In genomic region chr9:98154678-98155077, GRCh38 we compare ENCODE assay signal across 21 cellular contexts.
"Had no signal": no experiment of that assay in that cellular context is flagged by ENCODE, and none has a peak within 500 bp of the region (broad histone marks: within the 10 kb centered on the region; RNA-seq: fewer than 3 reads in every experiment).

No MANE protein-coding gene starts in this region.

- H3K27me3 Mint-ChIP-seq: natural killer cell treated with Interleukin-12 subunit alpha and Interleukin-12 subunit beta and Interleukin-15 and Interleukin-18, amount 100 ng/mL, for 72 hours had no signal

- H3K36me3 ChIP-seq: esophagus muscularis mucosa, gastrocnemius medialis, heart right ventricle, neural progenitor cell, ovary, right atrium auricular region, thyroid gland, uterus had no signal

- H3K4me2 ChIP-seq: neural progenitor cell, smooth muscle cell had no signal

- ATAC-seq: gastrocnemius medialis; heart right ventricle; left lobe of liver; natural killer cell treated with Interleukin-12 subunit alpha and Interleukin-12 subunit beta and Interleukin-15 and Interleukin-18, amount 100 ng/mL, for 72 hours had no signal

- FAIRE-seq: islet of Langerhans had no signal

- H3K9me3 Mint-ChIP-seq: natural killer cell treated with Interleukin-12 subunit alpha and Interleukin-12 subunit beta and Interleukin-15 and Interleukin-18, amount 100 ng/mL, for 72 hours; neural progenitor cell had no signal

- DNase-seq: cortex of kidney; dorsolateral prefrontal cortex; effector CD8-positive, alpha-beta T cell; gastrocnemius medialis; heart right ventricle; hypothalamus; nucleus accumbens; ovary; stimulated activated CD4-positive, alpha-beta T cell treated with anti-CD3 and anti-CD28 coated beads, Interleukin-2, amount 100 ng/mL, for 48 hours; stimulated activated naive CD4-positive, alpha-beta T cell treated with Interleukin-2 at 50 U/mL for 16 hours; thyroid gland; upper lobe of left lung; uterus had no signal

- H3K4me3 ChIP-seq: dorsolateral prefrontal cortex, esophagus muscularis mucosa, gastrocnemius medialis, heart right ventricle, neural progenitor cell, ovary, right atrium auricular region, smooth muscle cell, suprapubic skin, thyroid gland, upper lobe of left lung, uterus had no signal

- H2AFZ ChIP-seq: neural progenitor cell had no signal

- H3K27me3 ChIP-seq: dorsolateral prefrontal cortex, esophagus muscularis mucosa, gastrocnemius medialis, heart right ventricle, neural progenitor cell, ovary, right atrium auricular region, suprapubic skin, thyroid gland, upper lobe of left lung, uterus had no signal

- H3K4me1 Mint-ChIP-seq: neural progenitor cell had no signal

- H3K27ac ChIP-seq: dorsolateral prefrontal cortex, esophagus muscularis mucosa, gastrocnemius medialis, heart right ventricle, neural progenitor cell, ovary, right atrium auricular region, suprapubic skin, thyroid gland, upper lobe of left lung, uterus had no signal

- H3K36me3 Mint-ChIP-seq: natural killer cell treated with Interleukin-12 subunit alpha and Interleukin-12 subunit beta and Interleukin-15 and Interleukin-18, amount 100 ng/mL, for 72 hours; neural progenitor cell had no signal

- H3K4me3 Mint-ChIP-seq: natural killer cell treated with Interleukin-12 subunit alpha and Interleukin-12 subunit beta and Interleukin-15 and Interleukin-18, amount 100 ng/mL, for 72 hours; neural progenitor cell had no signal

- H3K9me3 ChIP-seq: esophagus muscularis mucosa, gastrocnemius medialis, ovary, right atrium auricular region, suprapubic skin, thyroid gland, upper lobe of left lung, uterus had no signal

- H3K27ac Mint-ChIP-seq: natural killer cell treated with Interleukin-12 subunit alpha and Interleukin-12 subunit beta and Interleukin-15 and Interleukin-18, amount 100 ng/mL, for 72 hours; neural progenitor cell had no signal

- H3K9ac ChIP-seq: neural progenitor cell had no signal

- H3K4me1 ChIP-seq: esophagus muscularis mucosa, gastrocnemius medialis, neural progenitor cell, right atrium auricular region, thyroid gland, uterus had no signal
